ENCODE assay signal across 21 cellular contexts in the genomic region with DNA sequence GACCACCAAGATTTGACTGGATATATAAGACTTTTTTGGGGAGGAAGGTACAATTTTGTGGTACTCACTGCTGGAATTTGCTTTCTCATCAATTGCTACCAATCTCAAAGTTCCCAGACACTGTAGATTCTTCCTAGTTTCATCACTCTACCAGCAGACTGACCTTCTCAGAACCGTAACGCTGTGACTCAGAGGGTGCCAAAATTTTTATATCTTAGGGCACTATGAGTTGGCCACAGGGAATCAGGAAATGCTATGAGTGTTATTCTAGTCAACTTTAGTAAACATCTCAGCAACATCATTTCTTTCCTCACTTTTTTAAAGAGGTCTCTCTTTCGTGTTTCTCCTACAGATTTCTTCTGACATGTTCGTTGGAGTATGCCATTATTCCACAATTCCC.
DNase-seq lines count a peak whose midpoint lies in the region; FAIRE-seq and TF ChIP-seq lines count a peak whose summit lies in the region.
"Had no signal": no experiment of that assay in that cellular context is flagged by ENCODE, and none has a peak within 500 bp of the region (broad histone marks: within the 10 kb centered on the region; RNA-seq: fewer than 3 reads in every experiment).

No MANE protein-coding gene starts in this region.

- H3K36me3 Mint-ChIP-seq in HFFc6 (ENCODE audit: low read depth) = 0 out of 2 replicates have a peak, but pooled peaks cover 5% of the 10 kb centered on the region
- H3K36me3 Mint-ChIP-seq: CD8-positive, alpha-beta memory T cell had no signal

- H3K27ac ChIP-seq in prostate gland (no peak overlapping the region), esophagus muscularis mucosa (replicated peaks in 1 of 4) (no peak overlapping the region)
- H3K27ac ChIP-seq: dorsolateral prefrontal cortex, right lobe of liver had no signal

- H3K36me3 ChIP-seq in prostate gland (no peaks in the 10 kb centered on the region), esophagus muscularis mucosa (no peaks in the 10 kb centered on the region)
- H3K36me3 ChIP-seq: right lobe of liver had no signal

- 83% methylated on average over 4 of the region's 4 CpGs for WGBS in prostate gland
- WGBS in esophagus muscularis mucosa = 90% methylated on average over 4 of the region's 4 CpGs

- TF ChIP-seq EP300 in esophagus muscularis mucosa (IDR thresholded peaks at IDR 0.05) = no peak

- no peaks in the 10 kb centered on the region for H3K27me3 Mint-ChIP-seq in HFFc6 (ENCODE audit: insufficient read depth)
- H3K27me3 Mint-ChIP-seq: CD8-positive, alpha-beta memory T cell had no signal

- H3K4me3 Mint-ChIP-seq in HFFc6 = 0 out of 2 replicates have a peak overlapping the region, but pooled peaks have one; percentile 17
- H3K4me3 Mint-ChIP-seq: CD8-positive, alpha-beta memory T cell; nephron progenitor cell had no signal

- DNase-seq in HFFc6 (peak; percentile 84), T1000 (lab: John Stamatoyannopoulos, UW) (peak; percentile 6), fibroblast of the aortic adventitia (ENCODE audit: low read depth) (peak; percentile 28), urothelium cell line (ENCODE audit: low spot score) (peak; percentile 2), prostate gland (ENCODE audit: low spot score) (no peak), NCI-H1930 (lab: John Stamatoyannopoulos, UW) (no peak), esophagus muscularis mucosa (ENCODE audit: extremely low spot score) (no peak)
- DNase-seq: activated effector memory CD4-positive, alpha-beta T cell treated with anti-CD3 and anti-CD28 coated beads, Interleukin-2, amount 50 U/mL, for 16 hours; aorta; CD8-positive, alpha-beta memory T cell; dorsolateral prefrontal cortex; MM.1S; NCI-H187 treated with DMSO at 0.1 percent for 48 hours; NCI-H526 treated with DMSO at 0.1 percent for 48 hours; nephron progenitor cell; right lobe of liver; stimulated activated CD4-positive, alpha-beta T cell treated with anti-CD3 and anti-CD28 coated beads, Interleukin-2, amount 100 ng/mL, for 48 hours had no signal

- H3K4me1 Mint-ChIP-seq in HFFc6 (ENCODE audit: low read depth) = peaks cover 52% of the 10 kb centered on the region
- H3K4me1 Mint-ChIP-seq: CD8-positive, alpha-beta memory T cell; nephron progenitor cell had no signal

- TF ChIP-seq POLR2A in prostate gland (IDR thresholded peaks at IDR 0.05) (no peak), esophagus muscularis mucosa (IDR thresholded peaks at IDR 0.05; ENCODE audit: low read depth) (no peak)

- H3K4me1 ChIP-seq in prostate gland (replicated peaks) = no peaks in the 10 kb centered on the region
- no peaks in the 10 kb centered on the region for H3K4me1 ChIP-seq in esophagus muscularis mucosa
- H3K4me1 ChIP-seq: right lobe of liver had no signal

- no peak for TF ChIP-seq CTCF in HFFc6 (IDR thresholded peaks at IDR 0.05)
- TF ChIP-seq CTCF in fibroblast of the aortic adventitia (IDR thresholded peaks at IDR 0.05; ENCODE audit: insufficient read depth, low read length) = no peak
- no peak for TF ChIP-seq CTCF in prostate gland (IDR thresholded peaks at IDR 0.05)
- no peak for TF ChIP-seq CTCF in esophagus muscularis mucosa (IDR thresholded peaks at IDR 0.05)

- no peaks in the 10 kb centered on the region for H3K9me3 Mint-ChIP-seq in HFFc6
- H3K9me3 Mint-ChIP-seq: CD8-positive, alpha-beta memory T cell; nephron progenitor cell had no signal

- H3K4me3 ChIP-seq in fibroblast of the aortic adventitia (ENCODE audit: low read depth, low read length) = no peak overlapping the region
- H3K4me3 ChIP-seq in prostate gland = no peak overlapping the region
- no peak overlapping the region for H3K4me3 ChIP-seq in esophagus muscularis mucosa
- H3K4me3 ChIP-seq: dorsolateral prefrontal cortex, GM12878, lung, right lobe of liver had no signal

- H3K9me3 ChIP-seq in prostate gland (no peaks in the 10 kb centered on the region), esophagus muscularis mucosa (no peaks in the 10 kb centered on the region)
- H3K9me3 ChIP-seq: right lobe of liver had no signal

- intact Hi-C loops in prostate gland (cut with DNase I) (no loop called here), esophagus muscularis mucosa (cut with DNase I) (no loop called here)

- FAIRE-seq in urothelium cell line (lab: Jason Lieb, UNC) = no peak
- FAIRE-seq: frontal cortex, GM12878, H1 had no signal

- peak overlapping the region; percentile 83 for H3K27ac Mint-ChIP-seq in HFFc6
- H3K27ac Mint-ChIP-seq: CD8-positive, alpha-beta memory T cell; nephron progenitor cell had no signal

- H3K27me3 ChIP-seq in prostate gland (replicated peaks; ENCODE audit: insufficient read depth) (no peaks in the 10 kb centered on the region), esophagus muscularis mucosa (no peaks in the 10 kb centered on the region)
- H3K27me3 ChIP-seq: dorsolateral prefrontal cortex, right lobe of liver had no signal

Comparison
In these comparisons a context has a peak if more than half of its experiments do, and no peak if none do; other contexts are left out.
1. DNase-seq: peak in HFFc6 (single experiment), T1000 (single experiment), fibroblast of the aortic adventitia (single experiment) and urothelium cell line (single experiment); none in prostate gland (single experiment), NCI-H1930 (0 of 2) and esophagus muscularis mucosa (single experiment).